ENCODE assay signal across 16 cellular contexts in the genomic region with DNA sequence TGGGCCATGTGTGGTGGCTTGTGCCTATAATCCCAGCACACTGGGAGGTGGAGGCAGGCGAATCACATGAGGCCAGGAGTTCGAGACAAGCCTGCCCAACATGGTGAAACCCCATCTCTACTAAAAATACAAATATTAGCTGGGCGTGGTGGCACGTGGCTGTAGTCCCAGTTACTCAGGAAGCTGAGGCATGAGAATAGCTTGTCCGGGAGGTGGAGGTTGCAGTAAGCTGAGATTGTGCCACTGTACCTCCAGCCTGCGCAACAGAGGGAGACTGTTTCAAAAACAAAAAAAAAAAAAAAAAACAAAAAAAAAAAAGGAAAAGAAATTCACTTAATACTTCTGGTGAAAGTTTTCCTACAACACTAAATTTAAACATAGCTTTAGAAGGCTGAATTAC. TPM values are rescaled to one million over a fixed set of nuclear protein-coding genes. Genes with fewer than 3 reads are reported as not detected.
DNase-seq lines count a peak whose midpoint lies in the region; ATAC-seq and TF ChIP-seq lines count a peak whose summit lies in the region.
"Had no signal": no experiment of that assay in that cellular context is flagged by ENCODE, and none has a peak within 500 bp of the region (broad histone marks: within the 10 kb centered on the region; RNA-seq: fewer than 3 reads in every experiment).

No MANE protein-coding gene starts in this region.

- H3K27ac ChIP-seq in CD8-positive, alpha-beta memory T cell (ENCODE audit: low read depth, low read length) = no peak overlapping the region
- H3K27ac ChIP-seq: A549, BLaER1, KMS-11, RWPE1 had no signal

- POLR2A ChIA-PET in CD8-positive, alpha-beta memory T cell (lab: Charles Lee) = interaction anchor here (0.6 to 0.7 kb wide), 3 partner anchors 10 to 1077 kb away, joined by 3 to 8 read pairs (median 5); no protein-coding TSS in a partner anchor

- intact Hi-C loops in natural killer cell (cut with micrococcal nuclease) = no loop called here

- TF ChIP-seq CTCF in natural killer cell (IDR thresholded peaks at IDR 0.05) (no peak), choroid plexus epithelial cell (conservative IDR thresholded peaks at IDR 0.05; ENCODE audit: low read depth, low read length) (no peak)

- H3K4me1 ChIP-seq in CD8-positive, alpha-beta memory T cell (ENCODE audit: insufficient read depth, low read length) = no peaks in the 10 kb centered on the region
- H3K4me1 ChIP-seq: A549 had no signal

- no peaks in the 10 kb centered on the region for H3K9me3 ChIP-seq in CD8-positive, alpha-beta memory T cell (ENCODE audit: low read length)
- H3K9me3 ChIP-seq: A549, BLaER1 had no signal

- H3K27ac Mint-ChIP-seq in natural killer cell = peak overlapping the region; percentile 36
- no peak overlapping the region for H3K27ac Mint-ChIP-seq in natural killer cell treated with Interleukin-12 subunit alpha and Interleukin-12 subunit beta and Interleukin-15 and Interleukin-18, amount 100 ng/mL, for 72 hours
- peak overlapping the region in 4 of 6 donors; percentile 35 to 75 (median 50) for H3K27ac Mint-ChIP-seq in immature natural killer cell
- no peak overlapping the region for H3K27ac Mint-ChIP-seq in CD8-positive, alpha-beta memory T cell
- H3K27ac Mint-ChIP-seq: HFFc6 had no signal

- DNase-seq in natural killer cell (no peak), choroid plexus epithelial cell (ENCODE audit: low read depth) (peak; percentile 35), immature natural killer cell (no peak), HT-29 (ENCODE audit: low spot score) (no peak)
- no peak for DNase-seq in natural killer cell treated with Interleukin-12 subunit alpha and Interleukin-12 subunit beta and Interleukin-15 and Interleukin-18, amount 100 ng/mL, for 72 hours (ENCODE audit: low spot score)
- no peak for DNase-seq in CD8-positive, alpha-beta memory T cell
- DNase-seq: HFFc6, NCI-H1436 treated with DMSO at 0.1 percent for 48 hours, NCI-H2029, NCI-H345, NCI-H524 treated with DMSO at 0.1 percent for 48 hours had no signal

- peaks cover 13% of the 10 kb centered on the region for H3K36me3 Mint-ChIP-seq in natural killer cell
- H3K36me3 Mint-ChIP-seq in natural killer cell treated with Interleukin-12 subunit alpha and Interleukin-12 subunit beta and Interleukin-15 and Interleukin-18, amount 100 ng/mL, for 72 hours = peaks cover 17% of the 10 kb centered on the region
- peaks cover 14 to 38% (median 18%) of the 10 kb centered on the region in 3 donors for H3K36me3 Mint-ChIP-seq in immature natural killer cell
- H3K36me3 Mint-ChIP-seq in CD8-positive, alpha-beta memory T cell = peaks cover 3 to 77% (median 28%) of the 10 kb centered on the region in 3 donors

- H3K4me1 Mint-ChIP-seq in natural killer cell (peaks cover 9 to 16% of the 10 kb centered on the region in 2 donors), immature natural killer cell (peaks cover 8 to 19% of the 10 kb centered on the region in 2 donors)
- H3K4me1 Mint-ChIP-seq in natural killer cell treated with Interleukin-12 subunit alpha and Interleukin-12 subunit beta and Interleukin-15 and Interleukin-18, amount 100 ng/mL, for 72 hours (ENCODE audit: low read depth in 2 of 2) = peaks cover 4 to 9% of the 10 kb centered on the region in 2 donors
- peaks cover 7 to 11% (median 10%) of the 10 kb centered on the region in 3 donors for H3K4me1 Mint-ChIP-seq in CD8-positive, alpha-beta memory T cell

- H3K4me3 Mint-ChIP-seq in natural killer cell = no peak overlapping the region
- no peak overlapping the region for H3K4me3 Mint-ChIP-seq in natural killer cell treated with Interleukin-12 subunit alpha and Interleukin-12 subunit beta and Interleukin-15 and Interleukin-18, amount 100 ng/mL, for 72 hours
- H3K4me3 Mint-ChIP-seq in immature natural killer cell = no peak overlapping the region
- no peak overlapping the region for H3K4me3 Mint-ChIP-seq in CD8-positive, alpha-beta memory T cell
- H3K4me3 Mint-ChIP-seq: HFFc6 had no signal

- H3K27me3 ChIP-seq in CD8-positive, alpha-beta memory T cell (ENCODE audit: insufficient read depth, low read length, poor library complexity, severe bottlenecking) = no peaks in the 10 kb centered on the region
- H3K27me3 ChIP-seq: BLaER1 had no signal

- H3K4me3 ChIP-seq in choroid plexus epithelial cell (ENCODE audit: low read depth, low read length) = no peak overlapping the region
- no peak overlapping the region for H3K4me3 ChIP-seq in CD8-positive, alpha-beta memory T cell (ENCODE audit: low read length)
- H3K4me3 ChIP-seq: A549, BLaER1 had no signal

- H3K9me3 Mint-ChIP-seq in natural killer cell = no peaks in the 10 kb centered on the region
- no peaks in the 10 kb centered on the region for H3K9me3 Mint-ChIP-seq in natural killer cell treated with Interleukin-12 subunit alpha and Interleukin-12 subunit beta and Interleukin-15 and Interleukin-18, amount 100 ng/mL, for 72 hours
- no peaks in the 10 kb centered on the region for H3K9me3 Mint-ChIP-seq in immature natural killer cell
- H3K9me3 Mint-ChIP-seq in CD8-positive, alpha-beta memory T cell = no peaks in the 10 kb centered on the region
- H3K9me3 Mint-ChIP-seq: HFFc6 had no signal

- no peaks in the 10 kb centered on the region for H3K27me3 Mint-ChIP-seq in natural killer cell (ENCODE audit: low read depth in 2 of 2)
- no peaks in the 10 kb centered on the region for H3K27me3 Mint-ChIP-seq in natural killer cell treated with Interleukin-12 subunit alpha and Interleukin-12 subunit beta and Interleukin-15 and Interleukin-18, amount 100 ng/mL, for 72 hours
- peaks cover 0 to 5% (median 2%) of the 10 kb centered on the region in 3 donors for H3K27me3 Mint-ChIP-seq in immature natural killer cell (ENCODE audit: low read depth in 3 of 3)
- no peaks in the 10 kb centered on the region for H3K27me3 Mint-ChIP-seq in CD8-positive, alpha-beta memory T cell

- H3K36me3 ChIP-seq in CD8-positive, alpha-beta memory T cell (ENCODE audit: insufficient read depth, low read length) = peaks cover 25% of the 10 kb centered on the region

- CTCF ChIA-PET in CD8-positive, alpha-beta memory T cell (lab: Charles Lee) = interaction anchor here (0.6 kb wide), 1 partner anchor 118 kb away, joined by 3 read pairs; no protein-coding TSS in a partner anchor

- ATAC-seq in natural killer cell = no peak
- ATAC-seq in natural killer cell treated with Interleukin-12 subunit alpha and Interleukin-12 subunit beta and Interleukin-15 and Interleukin-18, amount 100 ng/mL, for 72 hours = no peak
- ATAC-seq in GM18873 (IDR thresholded peaks at IDR 0.05; ENCODE audit: low FRiP score, unreplicated experiment) = no peak
- ATAC-seq: A549 had no signal

RNA-seq across cellular contexts. Expression of a gene that starts 35.4 kb away (rescaled TPM):
- total RNA-seq in natural killer cell = 10 to 100 TPM; 45.6 to 71.3 (median 55.6) TPM
- total RNA-seq in natural killer cell treated with Interleukin-12 subunit alpha and Interleukin-12 subunit beta and Interleukin-15 and Interleukin-18, amount 100 ng/mL, for 72 hours = 10 to 100 TPM; 31.2 to 43.1 TPM
- 10 to 100 TPM; 42.0 to 52.8 (median 47.2) TPM for polyA plus RNA-seq in immature natural killer cell
- 10 to 100 TPM; 39.9 to 40.7 TPM for total RNA-seq in CD8-positive, alpha-beta memory T cell
- 49.9 TPM for polyA plus RNA-seq in CD8-positive, alpha-beta memory T cell
- total RNA-seq in HT-29 (2014; rRNA removed; shearing (Covaris generic)) = 19.2 and 22.8 TPM in 2 replicates

Comparison
In these comparisons a context has a peak if more than half of its experiments do, and no peak if none do; other contexts are left out.
1. H3K27ac Mint-ChIP-seq: peak in natural killer cell (2 of 2) and immature natural killer cell (4 of 6); none in natural killer cell treated with Interleukin-12 subunit alpha and Interleukin-12 subunit beta and Interleukin-15 and Interleukin-18, amount 100 ng/mL, for 72 hours (0 of 2) and CD8-positive, alpha-beta memory T cell (0 of 8).